In the genomic region with DNA sequence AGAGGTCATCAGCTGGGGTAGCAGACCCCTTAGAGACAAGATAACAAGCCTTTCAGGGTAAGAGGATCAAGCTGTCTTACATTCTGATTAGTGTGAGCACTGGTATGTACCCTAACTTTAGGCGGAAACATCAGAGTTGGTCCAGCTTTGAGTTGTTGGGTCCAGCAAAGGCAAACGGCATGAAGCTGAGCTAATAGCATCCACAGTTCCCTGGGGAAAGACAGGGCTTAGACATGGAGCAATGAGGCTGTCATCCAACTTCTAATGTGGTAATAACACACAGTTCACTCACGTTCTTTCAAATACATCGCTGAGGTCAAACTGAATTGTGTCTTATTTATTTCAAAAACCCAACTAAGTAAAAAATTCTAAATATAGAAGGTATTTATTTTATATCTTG, we compare ENCODE assay signal across 20 cellular contexts. TPM values are rescaled to one million over a fixed set of nuclear protein-coding genes. Genes with fewer than 3 reads are reported as not detected.
DNase-seq lines count a peak whose midpoint lies in the region; ATAC-seq, FAIRE-seq and TF ChIP-seq lines count a peak whose summit lies in the region.
"Had no signal": no experiment of that assay in that cellular context is flagged by ENCODE, and none has a peak within 500 bp of the region (broad histone marks: within the 10 kb centered on the region; RNA-seq: fewer than 3 reads in every experiment).

No MANE protein-coding gene starts in this region.

- H3K27ac ChIP-seq in coronary artery (peak overlapping the region; percentile 19 to 79), right atrium auricular region (peak overlapping the region; percentile 28 to 43), gastrocnemius medialis (peak overlapping the region; percentile 27 to 71 (median 53))
- H3K27ac ChIP-seq: neutrophil had no signal

- ATAC-seq in gastrocnemius medialis (peak; percentile 93), HG03280 (IDR thresholded peaks at IDR 0.05; ENCODE audit: unreplicated experiment) (no peak)
- ATAC-seq: T-helper 17 cell had no signal

- H3K27me3 ChIP-seq in right atrium auricular region (no peaks in the 10 kb centered on the region), gastrocnemius medialis (no peaks in the 10 kb centered on the region)
- H3K27me3 ChIP-seq: neutrophil had no signal

- TF ChIP-seq POLR2A in gastrocnemius medialis (IDR thresholded peaks at IDR 0.05): no peak

- FAIRE-seq in HTR-8/SVneo (lab: Jason Lieb, UNC): peak; percentile 23
- FAIRE-seq: colon, endometrium had no signal

- H3K36me3 ChIP-seq in right atrium auricular region (no peaks in the 10 kb centered on the region), gastrocnemius medialis (no peaks in the 10 kb centered on the region)
- H3K36me3 ChIP-seq: neutrophil had no signal

- TF ChIP-seq CTCF in coronary artery (IDR thresholded peaks at IDR 0.05): no peak
- TF ChIP-seq CTCF in right atrium auricular region (IDR thresholded peaks at IDR 0.05): no peak
- no peak for TF ChIP-seq CTCF in gastrocnemius medialis (IDR thresholded peaks at IDR 0.05 in 4 of 5, conservative IDR thresholded peaks at IDR 0.05 in 1 of 5)

- no peak overlapping the region for H3K4me3 ChIP-seq in coronary artery
- H3K4me3 ChIP-seq in right atrium auricular region: no peak overlapping the region
- no peak overlapping the region for H3K4me3 ChIP-seq in gastrocnemius medialis

- H3K4me1 ChIP-seq in right atrium auricular region (peaks cover 0 to 32% of the 10 kb centered on the region in 2 donors), gastrocnemius medialis (peaks cover 38 to 48% of the 10 kb centered on the region in 2 donors)

- intact Hi-C loops in gastrocnemius medialis (cut with DNase I; ENCODE audit: low total_unique reads): no loop called here

- in situ Hi-C loops in gastrocnemius medialis (cut with MboI; ENCODE audit: low sequenced_read_pairs in 4 of 4): no loop called here

- no peaks in the 10 kb centered on the region for H3K9me3 ChIP-seq in right atrium auricular region
- no peaks in the 10 kb centered on the region for H3K9me3 ChIP-seq in gastrocnemius medialis
- H3K9me3 ChIP-seq: neutrophil had no signal

- no peak for DNase-seq in HTR-8/SVneo (ENCODE audit: insufficient read length, low spot score)
- no peak for DNase-seq in coronary artery (ENCODE audit: low spot score)
- no peak for DNase-seq in right atrium auricular region (ENCODE audit: low spot score)
- DNase-seq in gastrocnemius medialis: peak; percentile 44 to 59
- no peak for DNase-seq in NCI-H510A treated with DMSO at 0.1 percent for 48 hours (lab: John Stamatoyannopoulos, UW)
- no peak for DNase-seq in inferior parietal cortex (ENCODE audit: extremely low spot score)
- DNase-seq in kidney tubule cell (ENCODE audit: low spot score): no peak
- DNase-seq: activated B cell treated with CpG ODN at 0.5 μM for 24 hours; amniotic stem cell; islet precursor cell; midbrain; NCI-H226; SHP77 treated with DMSO at 0.1 percent for 48 hours; stimulated activated CD4-positive, alpha-beta T cell treated with anti-CD3 and anti-CD28 coated beads, Interleukin-4, amount 100 ng/mL, for 4 hours; stimulated activated CD8-positive, alpha-beta memory T cell treated with anti-CD3 and anti-CD28 coated beads, Interleukin-4, amount 100 ng/mL, for 48 hours; T-helper 17 cell had no signal

RNA-seq across cellular contexts. Expression of gene ARHGAP21, which starts 32.6 kb away (rescaled TPM):
- total RNA-seq in right atrium auricular region (10 to 100 TPM; 45.0 to 46.3 TPM), gastrocnemius medialis (10 to 100 TPM; 35.1 to 60.5 (median 54.1) TPM)

Comparison
In these comparisons a context has a peak if more than half of its experiments do, and no peak if none do; other contexts are left out.
1. DNase-seq: peak in gastrocnemius medialis (2 of 2); none in HTR-8/SVneo (single experiment), coronary artery (single experiment), right atrium auricular region (single experiment), NCI-H510A treated with DMSO at 0.1 percent for 48 hours (single experiment), inferior parietal cortex (single experiment) and kidney tubule cell (single experiment).
2. Peak in every context shown above with its lines, with median percentiles within 50 percentile points of each other: H3K27ac ChIP-seq.